ENCODE assay signal across 20 cellular contexts in the genomic region with DNA sequence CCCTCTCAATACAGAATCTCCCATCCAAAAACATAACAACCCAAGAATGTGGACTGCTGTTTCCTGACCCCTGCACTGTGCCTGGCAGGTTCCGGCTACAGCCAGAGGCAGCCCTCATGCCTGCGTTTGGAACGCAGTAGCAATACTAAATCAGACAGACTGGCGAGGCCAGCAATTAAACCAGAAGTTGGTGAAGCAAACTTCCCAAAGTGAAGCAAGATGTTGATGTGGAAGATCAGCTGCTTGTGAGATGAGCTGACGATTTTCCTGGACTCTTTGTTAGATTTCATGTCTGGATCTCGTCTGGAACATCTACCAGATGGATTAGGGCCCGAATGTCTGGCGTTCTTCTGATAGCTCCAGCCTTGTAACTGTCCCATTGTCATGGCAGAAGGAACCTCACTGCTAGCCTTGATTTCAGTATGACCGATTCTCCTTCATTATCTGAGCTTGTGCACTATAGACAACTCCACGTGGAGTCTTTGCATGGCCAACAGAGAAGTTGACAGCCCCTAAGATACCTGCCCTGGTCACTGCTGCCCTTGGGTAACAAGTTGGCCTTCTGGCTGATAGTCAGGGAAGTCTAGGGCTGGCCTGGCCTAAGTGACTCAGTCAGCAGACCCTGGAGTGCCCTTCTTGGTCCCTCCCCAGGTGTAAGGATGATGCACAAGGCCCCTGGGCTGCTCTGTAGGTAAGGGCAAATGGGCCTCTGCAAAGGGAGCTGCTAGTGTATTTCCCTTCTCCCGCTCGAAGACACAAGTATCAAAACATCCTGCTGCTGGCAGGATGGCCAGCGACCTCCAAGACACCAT.
DNase-seq lines count a peak whose midpoint lies in the region; ATAC-seq and TF ChIP-seq lines count a peak whose summit lies in the region.
"Had no signal": no experiment of that assay in that cellular context is flagged by ENCODE, and none has a peak within 500 bp of the region (broad histone marks: within the 10 kb centered on the region; RNA-seq: fewer than 3 reads in every experiment).

No MANE protein-coding gene starts in this region.

- H3K79me2 ChIP-seq in hepatocyte = no peaks in the 10 kb centered on the region

- peaks cover 24% of the 10 kb centered on the region for H3K4me1 ChIP-seq in hepatocyte (ENCODE audit: insufficient read depth)
- peaks cover 9% of the 10 kb centered on the region for H3K4me1 ChIP-seq in upper lobe of right lung
- peaks cover 7 to 38% (median 12%) of the 10 kb centered on the region in 4 donors for H3K4me1 ChIP-seq in transverse colon

- peak; percentile 55 for ATAC-seq in upper lobe of right lung

- TF ChIP-seq POLR2A in transverse colon (IDR thresholded peaks at IDR 0.05) = no peak

- DNase-seq in activated effector memory CD4-positive, alpha-beta T cell treated with anti-CD3 and anti-CD28 coated beads, Interleukin-2, amount 50 U/mL, for 16 hours = peak; percentile 33
- DNase-seq in activated effector memory CD4-positive, alpha-beta T cell treated with Interleukin-2 at 50 U/mL for 16 hours = no peak
- no peak for DNase-seq in hepatocyte (ENCODE audit: low spot score)
- DNase-seq in posterior vena cava (ENCODE audit: low spot score) = peak; percentile 81
- DNase-seq in upper lobe of right lung = peak; percentile 30
- no peak for DNase-seq in epidermal melanocyte (ENCODE audit: insufficient read length, low spot score)
- DNase-seq in activated naive CD4-positive, alpha-beta T cell (lab: John Stamatoyannopoulos, UW) = no peak
- no peak for DNase-seq in transverse colon
- DNase-seq: HFFc6; KBM-7; NCI-H146; NCI-H2107; NCI-H226; NCI-H526 treated with DMSO at 0.1 percent for 48 hours; NK-92 treated with Interleukin-12 subunit alpha and Interleukin-12 subunit beta, amount 100 ng/mL, for 24 hours; OCI-M1; RPMI8226 had no signal

- in situ Hi-C loops in transverse colon (cut with MboI; ENCODE audit: low pct_ligation_motif_present in 1 of 4, low pct_unique_long_range_greater_than_20kb in 1 of 4, low sequenced_read_pairs in 3 of 4) = no loop called here

- no peak overlapping the region for H3K4me3 ChIP-seq in hepatocyte
- no peak overlapping the region for H3K4me3 ChIP-seq in upper lobe of right lung
- H3K4me3 ChIP-seq in transverse colon = no peak overlapping the region
- H3K4me3 ChIP-seq: BLaER1 treated with 17β-estradiol and CSF1 and Interleukin-3, amounts not matched to agents 10 nM and 100 nM had no signal

- intact Hi-C loops in posterior vena cava (cut with DNase I) (no loop called here), upper lobe of right lung (cut with DNase I) (no loop called here), transverse colon (cut with DNase I; ENCODE audit: low total_unique reads) (no loop called here)

- H3K9me2 ChIP-seq in hepatocyte (replicated peaks; ENCODE audit: insufficient read depth) = no peaks in the 10 kb centered on the region

- H3K36me3 ChIP-seq in hepatocyte (replicated peaks; ENCODE audit: insufficient read depth, low read depth) (no peaks in the 10 kb centered on the region), upper lobe of right lung (no peaks in the 10 kb centered on the region), transverse colon (no peaks in the 10 kb centered on the region)
- H3K36me3 ChIP-seq: BLaER1 treated with 17β-estradiol and CSF1 and Interleukin-3, amounts not matched to agents 10 nM and 100 nM had no signal

- H3K9me3 ChIP-seq in hepatocyte (ENCODE audit: low read depth) (no peaks in the 10 kb centered on the region), upper lobe of right lung (no peaks in the 10 kb centered on the region), transverse colon (no peaks in the 10 kb centered on the region)
- H3K9me3 ChIP-seq: BLaER1 treated with 17β-estradiol and CSF1 and Interleukin-3, amounts not matched to agents 10 nM and 100 nM had no signal

- TF ChIP-seq CTCF in hepatocyte (IDR thresholded peaks at IDR 0.05; ENCODE audit: poor library complexity) = no peak
- TF ChIP-seq CTCF in upper lobe of right lung (IDR thresholded peaks at IDR 0.05) = no peak
- no peak for TF ChIP-seq CTCF in transverse colon (IDR thresholded peaks at IDR 0.05)

- TF ChIP-seq EP300 in transverse colon (IDR thresholded peaks at IDR 0.05; ENCODE audit: low read depth) = no peak

- no peak overlapping the region for H3K4me2 ChIP-seq in hepatocyte
- H3K4me2 ChIP-seq: BLaER1 treated with 17β-estradiol and CSF1 and Interleukin-3, amounts not matched to agents 10 nM and 100 nM had no signal

- H3K27ac ChIP-seq in hepatocyte (peak overlapping the region; percentile 77), upper lobe of right lung (peak overlapping the region; percentile 55), transverse colon (no peak overlapping the region)
- H3K27ac ChIP-seq: 22Rv1; BLaER1 treated with 17β-estradiol and CSF1 and Interleukin-3, amounts not matched to agents 10 nM and 100 nM; HL-60 had no signal

- H3K27me3 ChIP-seq in hepatocyte (no peaks in the 10 kb centered on the region), upper lobe of right lung (no peaks in the 10 kb centered on the region), transverse colon (no peaks in the 10 kb centered on the region)
- H3K27me3 ChIP-seq: BLaER1 treated with 17β-estradiol and CSF1 and Interleukin-3, amounts not matched to agents 10 nM and 100 nM had no signal

- 80% methylated on average over 13 of the region's 13 CpGs for WGBS in hepatocyte (ENCODE audit: low lambda C conversion rate, missing lambda C conversion rate)
- 67 to 87% methylated on average over 1 to 13 of the region's 13 CpGs for WGBS in transverse colon (ENCODE audit: low coverage in 1 of 2), 2 donors

- no peaks in the 10 kb centered on the region for H4K20me1 ChIP-seq in hepatocyte (ENCODE audit: insufficient read depth, poor library complexity, severe bottlenecking)
- H4K20me1 ChIP-seq: BLaER1 treated with 17β-estradiol and CSF1 and Interleukin-3, amounts not matched to agents 10 nM and 100 nM had no signal

- no peak overlapping the region for H2AFZ ChIP-seq in hepatocyte

Comparison
In these comparisons a context has a peak if more than half of its experiments do, and no peak if none do; other contexts are left out.
1. DNase-seq: peak in activated effector memory CD4-positive, alpha-beta T cell treated with anti-CD3 and anti-CD28 coated beads, Interleukin-2, amount 50 U/mL, for 16 hours (single experiment), posterior vena cava (single experiment) and upper lobe of right lung (single experiment); none in activated effector memory CD4-positive, alpha-beta T cell treated with Interleukin-2 at 50 U/mL for 16 hours (single experiment), hepatocyte (single experiment), epidermal melanocyte (single experiment), activated naive CD4-positive, alpha-beta T cell (0 of 4) and transverse colon (single experiment).
2. H3K27ac ChIP-seq: peak in hepatocyte (single experiment) and upper lobe of right lung (single experiment); none in transverse colon (0 of 4).